25 cellular contexts compared by ENCODE assay signal in the genomic region with DNA sequence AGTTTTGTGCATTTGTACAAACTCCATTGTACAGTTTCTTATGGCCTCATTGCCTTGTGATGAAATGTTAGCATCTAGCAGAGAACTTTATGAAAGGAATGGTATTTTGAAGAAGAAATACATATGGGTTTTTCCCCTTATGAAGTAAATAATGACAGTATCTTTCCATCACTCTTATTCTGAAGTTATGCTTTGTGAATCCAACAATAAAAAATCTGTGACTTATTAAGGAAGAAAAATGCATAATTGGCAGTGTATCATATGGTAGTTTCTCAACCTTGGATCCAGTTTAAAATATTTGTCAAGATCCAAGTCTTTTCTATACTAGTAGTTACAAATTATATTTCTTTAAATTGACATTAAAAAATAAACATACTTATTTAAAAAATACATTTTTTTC.
DNase-seq lines count a peak whose midpoint lies in the region; FAIRE-seq and TF ChIP-seq lines count a peak whose summit lies in the region.
"Had no signal": no experiment of that assay in that cellular context is flagged by ENCODE, and none has a peak within 500 bp of the region (broad histone marks: within the 10 kb centered on the region; RNA-seq: fewer than 3 reads in every experiment).

No MANE protein-coding gene starts in this region.

- H3K9me3 ChIP-seq in kidney (ENCODE audit: control insufficient read depth in 1 of 2, low read length in 2 of 2) = no peaks in the 10 kb centered on the region
- H3K9me3 ChIP-seq: A549; BE2C; BLaER1 treated with 17β-estradiol and CSF1 and Interleukin-3, amounts not matched to agents 10 nM and 100 nM had no signal

- H3K27ac ChIP-seq in kidney (ENCODE audit: low read depth in 2 of 2, low read length in 2 of 2) = no peak overlapping the region
- H3K27ac ChIP-seq: A549; BLaER1 treated with 17β-estradiol and CSF1 and Interleukin-3, amounts not matched to agents 10 nM and 100 nM; GM23248 had no signal

- FAIRE-seq in kidney (lab: Jason Lieb, UNC) = peak; percentile 13
- FAIRE-seq: A549, D721Med, GM12892, GM19239, H1 had no signal

- H3K9ac ChIP-seq in kidney (ENCODE audit: low read length in 2 of 2) = no peak overlapping the region
- H3K9ac ChIP-seq: BLaER1 treated with 17β-estradiol and CSF1 and Interleukin-3, amounts not matched to agents 10 nM and 100 nM; GM23248 had no signal

- DNase-seq in dedifferentiated amniotic fluid mesenchymal stem cell (ENCODE audit: extremely low spot score) (peak; percentile 45), fibroblast of peridontal ligament (ENCODE audit: extremely low read depth) (peak; percentile 5), kidney (no peak), renal cortical epithelial cell (ENCODE audit: low read depth) (peak; percentile 0), NCI-H187 (lab: John Stamatoyannopoulos, UW) (no peak), DMS153 treated with DMSO at 0.1 percent for 48 hours (lab: John Stamatoyannopoulos, UW; ENCODE audit: unreplicated experiment) (no peak), NCI-H1417 treated with DMSO at 0.1 percent for 48 hours (lab: John Stamatoyannopoulos, UW) (no peak)
- DNase-seq: 8988T; ACHN; AML-193; BE2C; CD4-positive, alpha-beta T cell; CD8-positive, alpha-beta memory T cell; DMS 273 treated with DMSO at 0.1 percent for 48 hours; DMS53; DMS79 treated with DMSO at 0.1 percent for 48 hours; GF-D8; GM23248; H7 had no signal

- no peak for TF ChIP-seq CTCF in kidney (IDR thresholded peaks at IDR 0.05; ENCODE audit: borderline replicate concordance, extremely low read depth, insufficient read depth)

- H3K36me3 ChIP-seq in kidney (ENCODE audit: control insufficient read depth in 1 of 2, insufficient read depth in 2 of 2, low read length in 2 of 2) = no peaks in the 10 kb centered on the region
- H3K36me3 ChIP-seq: BE2C; BLaER1 treated with 17β-estradiol and CSF1 and Interleukin-3, amounts not matched to agents 10 nM and 100 nM had no signal

- no peak overlapping the region for H3K4me3 ChIP-seq in kidney (ENCODE audit: low read length in 2 of 2)
- H3K4me3 ChIP-seq: A549; BLaER1 treated with 17β-estradiol and CSF1 and Interleukin-3, amounts not matched to agents 10 nM and 100 nM; GM23248 had no signal

- intact Hi-C loops in kidney (cut with DNase I) = no loop called here

- no peaks in the 10 kb centered on the region for H3K4me1 ChIP-seq in kidney (ENCODE audit: control insufficient read depth in 1 of 2, insufficient read depth in 1 of 2, low read depth in 1 of 2, low read length in 2 of 2)
- H3K4me1 ChIP-seq: A549; BE2C; BLaER1 treated with 17β-estradiol and CSF1 and Interleukin-3, amounts not matched to agents 10 nM and 100 nM had no signal

Comparison
In these comparisons a context has a peak if more than half of its experiments do, and no peak if none do; other contexts are left out.
1. DNase-seq: peak in dedifferentiated amniotic fluid mesenchymal stem cell (single experiment), fibroblast of peridontal ligament (single experiment) and renal cortical epithelial cell (single experiment); none in kidney (single experiment), NCI-H187 (0 of 2), DMS153 treated with DMSO at 0.1 percent for 48 hours (single experiment) and NCI-H1417 treated with DMSO at 0.1 percent for 48 hours (single experiment).